ENCODE assay signal across 15 cellular contexts in genomic region chr9:86856259-86856658, GRCh38.
"Had no signal": no experiment of that assay in that cellular context is flagged by ENCODE, and none has a peak within 500 bp of the region (broad histone marks: within the 10 kb centered on the region; RNA-seq: fewer than 3 reads in every experiment).

No MANE protein-coding gene starts in this region.

- H3K27ac ChIP-seq: adrenal gland, gastroesophageal sphincter, hepatocyte, upper lobe of right lung had no signal

- H3K27me3 ChIP-seq: adrenal gland, gastroesophageal sphincter, hepatocyte, pancreas had no signal

- H3K4me2 ChIP-seq: hepatocyte had no signal

- H3K4me1 ChIP-seq: adrenal gland, upper lobe of right lung had no signal

- ATAC-seq: activated T-helper 17 cell treated with anti-CD3 and anti-CD28 coated beads, Interleukin-2, amount 50 U/mL, for 72 hours; gastroesophageal sphincter; naive thymus-derived CD4-positive, alpha-beta T cell; upper lobe of right lung had no signal

- H3K36me3 ChIP-seq: adrenal gland, gastroesophageal sphincter, pancreas, upper lobe of right lung had no signal

- DNase-seq: activated CD4-positive, alpha-beta T cell treated with anti-CD3 and anti-CD28 coated beads, Interleukin-2, amount 10 ng/mL, durations not matched to agents 7 days and 5 days; activated CD4-positive, CD25-positive, alpha-beta regulatory T cell; activated CD8-positive, alpha-beta memory T cell treated with anti-CD3 and anti-CD28 coated beads for 24 hours; activated naive CD4-positive, alpha-beta T cell treated with anti-CD3 and anti-CD28 coated beads, Interleukin-2, amount 50 U/mL, for 16 hours; adrenal gland; kidney glomerular epithelial cell; midbrain; naive thymus-derived CD4-positive, alpha-beta T cell; pancreas; stimulated activated CD4-positive, alpha-beta T cell treated with anti-CD3 and anti-CD28 coated beads, Interleukin-4, amount 100 ng/mL, for 24 hours; T-helper 2 cell; upper lobe of right lung had no signal

- H3K4me3 ChIP-seq: adrenal gland, gastroesophageal sphincter, hepatocyte, pancreas, upper lobe of right lung had no signal

- H3K9me3 ChIP-seq: adrenal gland, gastroesophageal sphincter, pancreas, upper lobe of right lung had no signal

- H2AFZ ChIP-seq: hepatocyte had no signal

- H3K79me2 ChIP-seq: hepatocyte had no signal
